In genomic region chr14:103878180-103878579, GRCh38 we compare ENCODE assay signal across 23 cellular contexts. TPM values are rescaled to one million over a fixed set of nuclear protein-coding genes. Genes with fewer than 3 reads are reported as not detected.
"Had no signal": no experiment of that assay in that cellular context is flagged by ENCODE, and none has a peak within 500 bp of the region (broad histone marks: within the 10 kb centered on the region; RNA-seq: fewer than 3 reads in every experiment).

No MANE protein-coding gene starts in this region.

- H3K27ac ChIP-seq: KMS-11 had no signal

- FAIRE-seq: RCC 7860 had no signal

- ATAC-seq: SK-N-SH treated with all-trans-retinoic acid at 6 μM for 48 hours had no signal

- H3K4me2 ChIP-seq: KMS-11 had no signal

- DNase-seq: IMR-90, Kasumi-1, MM.1S, NCI-H1092 treated with DMSO at 0.1 percent for 48 hours, NCI-H1436, NCI-H187, NCI-H2029, NCI-H2081 treated with DMSO at 0.1 percent for 48 hours, NCI-H2171, NCI-H226, NCI-H446, NCI-H510A, NCI-H524 treated with DMSO at 0.1 percent for 48 hours, NCI-H69, NCI-H774, RPMI8226, SHP77 had no signal

- H3K9ac ChIP-seq: KMS-11 had no signal

RNA-seq across cellular contexts. Expression of gene TDRD9, which starts 50.1 kb away (rescaled TPM):
- total RNA-seq: HT-29, M059J, SK-MEL-5 had no signal
